ENCODE assay signal across 12 cellular contexts in the genomic region with DNA sequence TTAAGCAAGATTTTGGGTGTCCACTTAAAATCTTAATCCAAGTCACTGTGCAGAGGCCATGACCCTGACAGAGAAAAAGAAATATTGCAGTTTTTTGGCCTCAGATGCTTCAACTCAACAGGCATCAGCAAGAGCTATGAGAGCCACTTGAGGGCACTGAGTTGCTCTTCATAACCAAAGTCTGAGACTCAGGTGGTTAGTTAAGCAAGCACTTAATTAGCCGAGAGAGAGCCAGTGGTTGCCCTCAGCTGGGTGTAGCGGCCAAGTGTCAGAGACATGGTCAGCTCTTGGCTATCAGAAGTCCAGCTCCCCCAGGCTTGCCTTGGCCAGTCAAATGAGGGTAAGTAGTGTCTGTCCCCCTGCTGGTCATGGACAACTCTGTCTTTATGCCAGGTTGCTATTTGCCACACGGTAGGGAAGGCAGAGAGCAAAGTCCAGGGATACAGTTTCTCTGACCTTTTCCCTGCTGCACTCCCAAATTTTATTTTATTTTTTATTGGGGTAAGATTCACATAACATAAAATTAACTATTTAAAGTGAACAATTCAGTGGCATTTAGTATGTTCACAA. TPM values are rescaled to one million over a fixed set of nuclear protein-coding genes. Genes with fewer than 3 reads are reported as not detected.
DNase-seq lines count a peak whose midpoint lies in the region; ATAC-seq and TF ChIP-seq lines count a peak whose summit lies in the region.
"Had no signal": no experiment of that assay in that cellular context is flagged by ENCODE, and none has a peak within 500 bp of the region (broad histone marks: within the 10 kb centered on the region; RNA-seq: fewer than 3 reads in every experiment).

No MANE protein-coding gene starts in this region.

- BruUV-seq in PC-3 (replicated peaks; lab: Mats Ljungman, UMichigan): no TSS peak

- intact Hi-C loops in PC-3 (cut with micrococcal nuclease): no loop called here

- H2AFZ ChIP-seq in PC-3 (ENCODE audit: low read length) (no peak overlapping the region), smooth muscle cell (ENCODE audit: low read depth) (no peak overlapping the region)

- TF ChIP-seq CTCF in PC-3 (conservative IDR thresholded peaks at IDR 0.05; ENCODE audit: low read depth, low read length) (peak; percentile 61), fibroblast of villous mesenchyme (IDR thresholded peaks at IDR 0.05; ENCODE audit: insufficient read depth, low read depth, low read length) (peak; percentile 34), smooth muscle cell (IDR thresholded peaks at IDR 0.05; ENCODE audit: borderline replicate concordance, insufficient read depth, poor library complexity, severe bottlenecking) (peak; percentile 32), omental fat pad (IDR thresholded peaks at IDR 0.05) (no peak)

- ATAC-seq in PC-3: no peak
- no peak for ATAC-seq in omental fat pad (ENCODE audit: low FRiP score)
- ATAC-seq: activated CD8-positive, alpha-beta memory T cell treated with anti-CD3 and anti-CD28 coated beads, Interleukin-2, amount 10 ng/mL, durations not matched to agents 7 days and 5 days; natural killer cell had no signal

- H3F3A ChIP-seq in PC-3 (ENCODE audit: low read length, unreplicated experiment) (no peaks in the 10 kb centered on the region), smooth muscle cell (ENCODE audit: low read depth) (no peaks in the 10 kb centered on the region)

- POLR2A ChIA-PET in PC-3 (lab: Charles Lee; ENCODE audit: unreplicated experiment): no interaction called here

- H3K4me3 ChIP-seq in PC-3 (ENCODE audit: low read length) (no peak overlapping the region), fibroblast of villous mesenchyme (ENCODE audit: low read depth, low read length) (no peak overlapping the region), smooth muscle cell (no peak overlapping the region)

- 71% methylated on average over 3 of the region's 3 CpGs for WGBS in smooth muscle cell (ENCODE audit: low lambda C conversion rate)

- DNase-seq in NCI-H1417 (lab: John Stamatoyannopoulos, UW): peak in 2 of 3 experiments; percentile 17 to 55
- no peak for DNase-seq in NCI-H1417 treated with DMSO at 0.1 percent for 48 hours (lab: John Stamatoyannopoulos, UW)
- peak; percentile 33 for DNase-seq in PC-3
- DNase-seq in fibroblast of villous mesenchyme (ENCODE audit: low read depth): peak; percentile 1
- no peak for DNase-seq in smooth muscle cell (lab: John Stamatoyannopoulos, UW; ENCODE audit: unreplicated experiment)
- DNase-seq in NCI-H1436 (lab: John Stamatoyannopoulos, UW): no peak
- DNase-seq in omental fat pad (ENCODE audit: low spot score): no peak
- DNase-seq in DMS114 treated with DMSO at 0.1 percent for 48 hours (lab: John Stamatoyannopoulos, UW; ENCODE audit: unreplicated experiment): no peak
- DNase-seq: activated CD8-positive, alpha-beta memory T cell treated with anti-CD3 and anti-CD28 coated beads, Interleukin-2, amount 10 ng/mL, durations not matched to agents 7 days and 5 days; natural killer cell; NCI-H2107; stimulated activated CD4-positive, alpha-beta T cell treated with anti-CD3 and anti-CD28 coated beads, Interleukin-2, amount 100 ng/mL, for 48 hours had no signal

- H3K36me3 ChIP-seq in PC-3 (ENCODE audit: low read depth, low read length) (no peaks in the 10 kb centered on the region), smooth muscle cell (ENCODE audit: low read depth) (no peaks in the 10 kb centered on the region)

- H3K9me2 ChIP-seq in PC-3 (replicated peaks; ENCODE audit: low read length): no peaks in the 10 kb centered on the region

- H3K9ac ChIP-seq in PC-3 (ENCODE audit: low read length) (no peak overlapping the region), smooth muscle cell (ENCODE audit: low read depth) (no peak overlapping the region)

- H3K27ac ChIP-seq in PC-3 (ENCODE audit: low read length): no peak overlapping the region
- no peak overlapping the region for H3K27ac ChIP-seq in smooth muscle cell (ENCODE audit: low read depth)

- CTCF ChIA-PET in PC-3 (lab: Charles Lee): interaction anchor here (0.7 kb wide), 2 partner anchors 189 to 318 kb away, joined by 3 read pairs; no protein-coding TSS in a partner anchor

- H3K4me1 ChIP-seq in PC-3 (ENCODE audit: insufficient read depth, low read length) (no peaks in the 10 kb centered on the region), smooth muscle cell (ENCODE audit: low read depth) (no peaks in the 10 kb centered on the region)

- no peaks in the 10 kb centered on the region for H4K20me1 ChIP-seq in PC-3 (ENCODE audit: low read length)
- H4K20me1 ChIP-seq in smooth muscle cell (ENCODE audit: low read depth): no peaks in the 10 kb centered on the region

- no peak overlapping the region for H3K4me2 ChIP-seq in PC-3 (ENCODE audit: low read length)
- no peak overlapping the region for H3K4me2 ChIP-seq in smooth muscle cell

- no peaks in the 10 kb centered on the region for H3K9me3 ChIP-seq in PC-3 (ENCODE audit: low read length)
- H3K9me3 ChIP-seq in smooth muscle cell (replicated peaks; ENCODE audit: low read depth): no peaks in the 10 kb centered on the region

- H3K79me2 ChIP-seq in PC-3 (ENCODE audit: low read length): no peaks in the 10 kb centered on the region
- H3K79me2 ChIP-seq in smooth muscle cell (ENCODE audit: low read depth): no peaks in the 10 kb centered on the region

- H3K27me3 ChIP-seq in PC-3 (ENCODE audit: low read length) (peaks cover 34% of the 10 kb centered on the region), smooth muscle cell (ENCODE audit: low read depth) (peaks cover 48% of the 10 kb centered on the region)

RNA-seq across cellular contexts. Expression of a gene that starts 9.0 kb away (rescaled TPM):
- not detected in 2 replicates for total RNA-seq in PC-3 (2014; rRNA removed)
- not detected in 2 replicates for total RNA-seq in fibroblast of villous mesenchyme
- total RNA-seq in smooth muscle cell: not detected in 2 replicates
- not detected in 2 replicates for polyA plus RNA-seq in smooth muscle cell
- not detected for total RNA-seq in omental fat pad
- total RNA-seq: activated CD8-positive, alpha-beta memory T cell treated with anti-CD3 and anti-CD28 coated beads, Interleukin-2, amount 10 ng/mL, durations not matched to agents 7 days and 5 days; natural killer cell had no signal

RNA-seq across cellular contexts. Expression of a gene that starts 11.7 kb away (rescaled TPM):
- not detected in 2 replicates for total RNA-seq in PC-3 (2014; rRNA removed)
- not detected in 2 replicates for total RNA-seq in fibroblast of villous mesenchyme
- total RNA-seq in smooth muscle cell: 0.22 TPM in 1 of 2 replicates, not detected in the other
- polyA plus RNA-seq in smooth muscle cell: not detected in 2 replicates
- not detected for total RNA-seq in omental fat pad
- total RNA-seq: activated CD8-positive, alpha-beta memory T cell treated with anti-CD3 and anti-CD28 coated beads, Interleukin-2, amount 10 ng/mL, durations not matched to agents 7 days and 5 days had no signal

RNA-seq across cellular contexts. Expression of a gene that starts 39.3 kb away (rescaled TPM):
- total RNA-seq in PC-3 (2014; rRNA removed) (not detected in 2 replicates), fibroblast of villous mesenchyme (not detected in 2 replicates), smooth muscle cell (not detected in 2 replicates), omental fat pad (under 1 TPM in 1 of 4 donors, not detected in 3; 0.31 TPM)
- not detected in 2 replicates for polyA plus RNA-seq in smooth muscle cell

RNA-seq across cellular contexts. Expression of a gene that starts 41.8 kb away (rescaled TPM):
- total RNA-seq in PC-3 (2014; rRNA removed) (not detected in 2 replicates), fibroblast of villous mesenchyme (under 0.01 and 0.32 TPM in 2 replicates), smooth muscle cell (152 and 209 TPM in 2 replicates), omental fat pad (10 to 100 TPM in 3 of 4 donors, 1 to 10 TPM in 1; 3.6 to 59.0 (median 14.4) TPM)
- 67.2 and 198 TPM in 2 replicates for polyA plus RNA-seq in smooth muscle cell
- total RNA-seq: activated CD8-positive, alpha-beta memory T cell treated with anti-CD3 and anti-CD28 coated beads, Interleukin-2, amount 10 ng/mL, durations not matched to agents 7 days and 5 days had no signal

RNA-seq across cellular contexts. Expression of a gene that starts 56.4 kb away (rescaled TPM):
- total RNA-seq in PC-3 (2014; rRNA removed) (not detected in 2 replicates), fibroblast of villous mesenchyme (not detected in 2 replicates), smooth muscle cell (not detected in 2 replicates), omental fat pad (not detected)
- not detected in 2 replicates for polyA plus RNA-seq in smooth muscle cell
- total RNA-seq: activated CD8-positive, alpha-beta memory T cell treated with anti-CD3 and anti-CD28 coated beads, Interleukin-2, amount 10 ng/mL, durations not matched to agents 7 days and 5 days had no signal

Comparison
In these comparisons a context has a peak if more than half of its experiments do, and no peak if none do; other contexts are left out.
1. DNase-seq: peak in NCI-H1417 (2 of 3), PC-3 (single experiment) and fibroblast of villous mesenchyme (single experiment); none in NCI-H1417 treated with DMSO at 0.1 percent for 48 hours (single experiment), smooth muscle cell (single experiment), NCI-H1436 (single experiment), omental fat pad (single experiment) and DMS114 treated with DMSO at 0.1 percent for 48 hours (single experiment).
2. CTCF ChIP-seq: peak in PC-3 (single experiment), fibroblast of villous mesenchyme (single experiment) and smooth muscle cell (single experiment); none in omental fat pad (0 of 3).